In genomic region chr4:149887091-149887490, GRCh38 we compare ENCODE assay signal across 19 cellular contexts.
"Had no signal": no experiment of that assay in that cellular context is flagged by ENCODE, and none has a peak within 500 bp of the region (broad histone marks: within the 10 kb centered on the region; RNA-seq: fewer than 3 reads in every experiment).

No MANE protein-coding gene starts in this region.

- H3K27me3 Mint-ChIP-seq: activated CD4-positive, alpha-beta T cell treated with anti-CD3 and anti-CD28 coated beads, Interleukin-2, amount 10 ng/mL, durations not matched to agents 7 days and 5 days; activated naive CD8-positive, alpha-beta T cell treated with anti-CD3 and anti-CD28 coated beads, Interleukin-2, amount 10 ng/mL, durations not matched to agents 7 days and 5 days; natural killer cell treated with Interleukin-12 subunit alpha and Interleukin-12 subunit beta and Interleukin-15 and Interleukin-18, amount 100 ng/mL, for 72 hours had no signal

- DNase-seq: activated CD4-positive, alpha-beta T cell treated with anti-CD3 and anti-CD28 coated beads, Interleukin-2, amount 10 ng/mL, durations not matched to agents 7 days and 5 days; activated CD4-positive, CD25-positive, alpha-beta regulatory T cell; activated CD8-positive, alpha-beta memory T cell treated with anti-CD3 and anti-CD28 coated beads for 24 hours; activated naive CD4-positive, alpha-beta T cell; activated naive CD8-positive, alpha-beta T cell treated with anti-CD3 and anti-CD28 coated beads, Interleukin-2, amount 10 ng/mL, durations not matched to agents 7 days and 5 days; anterior cingulate cortex; dermis blood vessel endothelial cell; hippocampal formation; left ventricle myocardium superior; mesenchymal stem cell; right lobe of liver; spleen; stimulated activated CD4-positive, alpha-beta T cell treated with anti-CD3 and anti-CD28 coated beads, Interleukin-1b, Interleukin-23, amount 100 ng/mL, for 48 hours; stomach; SW 1271 had no signal

- H3K27ac ChIP-seq: breast epithelium, right lobe of liver, spleen, stomach, thoracic aorta had no signal

- H3K27ac Mint-ChIP-seq: activated CD4-positive, alpha-beta T cell treated with anti-CD3 and anti-CD28 coated beads, Interleukin-2, amount 10 ng/mL, durations not matched to agents 7 days and 5 days; activated naive CD8-positive, alpha-beta T cell treated with anti-CD3 and anti-CD28 coated beads, Interleukin-2, amount 10 ng/mL, durations not matched to agents 7 days and 5 days; natural killer cell treated with Interleukin-12 subunit alpha and Interleukin-12 subunit beta and Interleukin-15 and Interleukin-18, amount 100 ng/mL, for 72 hours; T-helper 2 cell treated with Interferon-gamma antibody and Interleukin-4, amounts not matched to agents 5 μg/mL and 100 μg/mL, for 36 hours had no signal

- H3K4me3 ChIP-seq: breast epithelium, right lobe of liver, spleen, stomach, thoracic aorta had no signal

- H3K36me3 ChIP-seq: breast epithelium, right lobe of liver, spleen, stomach, thoracic aorta had no signal

- H3K36me3 Mint-ChIP-seq: activated naive CD8-positive, alpha-beta T cell treated with anti-CD3 and anti-CD28 coated beads, Interleukin-2, amount 10 ng/mL, durations not matched to agents 7 days and 5 days had no signal

- H3K4me1 Mint-ChIP-seq: activated CD4-positive, alpha-beta T cell treated with anti-CD3 and anti-CD28 coated beads, Interleukin-2, amount 10 ng/mL, durations not matched to agents 7 days and 5 days; activated naive CD8-positive, alpha-beta T cell treated with anti-CD3 and anti-CD28 coated beads, Interleukin-2, amount 10 ng/mL, durations not matched to agents 7 days and 5 days had no signal

- ATAC-seq: left ventricle myocardium superior; natural killer cell treated with Interleukin-12 subunit alpha and Interleukin-12 subunit beta and Interleukin-15 and Interleukin-18, amount 100 ng/mL, for 72 hours; right lobe of liver had no signal

- H3K9me3 Mint-ChIP-seq: activated CD4-positive, alpha-beta T cell treated with anti-CD3 and anti-CD28 coated beads, Interleukin-2, amount 10 ng/mL, durations not matched to agents 7 days and 5 days; activated naive CD8-positive, alpha-beta T cell treated with anti-CD3 and anti-CD28 coated beads, Interleukin-2, amount 10 ng/mL, durations not matched to agents 7 days and 5 days; T-helper 2 cell treated with Interferon-gamma antibody and Interleukin-4, amounts not matched to agents 5 μg/mL and 100 μg/mL, for 36 hours had no signal

- H3K4me3 Mint-ChIP-seq: activated CD4-positive, alpha-beta T cell treated with anti-CD3 and anti-CD28 coated beads, Interleukin-2, amount 10 ng/mL, durations not matched to agents 7 days and 5 days; activated naive CD8-positive, alpha-beta T cell treated with anti-CD3 and anti-CD28 coated beads, Interleukin-2, amount 10 ng/mL, durations not matched to agents 7 days and 5 days; natural killer cell treated with Interleukin-12 subunit alpha and Interleukin-12 subunit beta and Interleukin-15 and Interleukin-18, amount 100 ng/mL, for 72 hours; T-helper 2 cell treated with Interferon-gamma antibody and Interleukin-4, amounts not matched to agents 5 μg/mL and 100 μg/mL, for 36 hours had no signal

- H3K9me3 ChIP-seq: breast epithelium, right lobe of liver, spleen, stomach, thoracic aorta had no signal

- H3K4me1 ChIP-seq: breast epithelium, spleen, stomach had no signal

- H3K27me3 ChIP-seq: breast epithelium, right lobe of liver, spleen, stomach had no signal
